1 cellular context compared by ENCODE assay signal in genomic region chr16:68776821-68777485, GRCh38.
TF ChIP-seq lines count a peak whose summit lies in the region.

No MANE protein-coding gene starts in this region.

TF ChIP-seq in SK-N-SH, 30 proteins besides CTCF, POLR2A, EP300 and RAD21 (continued from another document):
- no peak for TF ChIP-seq GABPA (IDR thresholded peaks at IDR 0.05; ENCODE audit: low read depth)
- TF ChIP-seq TCF12 (IDR thresholded peaks at IDR 0.05) = no peak
- no peak for TF ChIP-seq MAX (IDR thresholded peaks at IDR 0.05; ENCODE audit: low read depth)
- TF ChIP-seq FOSL2 (IDR thresholded peaks at IDR 0.05; ENCODE audit: borderline replicate concordance, low read depth) = no peak
